Comparison of ENCODE assay signal across 25 cellular contexts in genomic region chr5:84725946-84726570, GRCh38.
"Had no signal": no experiment of that assay in that cellular context is flagged by ENCODE, and none has a peak within 500 bp of the region (broad histone marks: within the 10 kb centered on the region; RNA-seq: fewer than 3 reads in every experiment).

No MANE protein-coding gene starts in this region.

- H3K36me3 ChIP-seq: neural progenitor cell, ovary, right lobe of liver, sigmoid colon, stomach, thoracic aorta, thyroid gland, tibial nerve, upper lobe of left lung, vagina had no signal

- ATAC-seq: psoas muscle; right cardiac atrium; right lobe of liver; stimulated activated effector memory CD8-positive, alpha-beta T cell treated with anti-CD3 and anti-CD28 coated beads, Interleukin-12 subunit alpha, Interleukin-12 subunit beta, amount 100 ng/mL, for 72 hours; stimulated activated naive B cell treated with anti-CD40 and anti-IgM and Interleukin-4, amounts not matched to agents 10 μg/mL and 1 μg/mL and 100 μg/mL, for 72 hours had no signal

- H3K9ac ChIP-seq: neural progenitor cell, parathyroid adenoma had no signal

- H3K27me3 ChIP-seq: neural progenitor cell, ovary, right lobe of liver, sigmoid colon, stomach, thyroid gland, tibial nerve, upper lobe of left lung, vagina had no signal

- H3K79me2 ChIP-seq: parathyroid adenoma had no signal

- FAIRE-seq: urothelium cell line had no signal

- DNase-seq: occipital lobe; ovary; posterior cingulate gyrus; psoas muscle; right cardiac atrium; right lobe of liver; sigmoid colon; small intestine; stimulated activated CD4-positive, alpha-beta T cell treated with anti-CD3 and anti-CD28 coated beads, Interleukin-15, amount 100 ng/mL, for 24 hours; stimulated activated CD4-positive, alpha-beta T cell treated with anti-CD3 and anti-CD28 coated beads, Interleukin-2, amount 100 ng/mL, for 24 hours; stimulated activated CD4-positive, alpha-beta T cell treated with anti-CD3 and anti-CD28 coated beads, Interleukin-2, amount 100 ng/mL, for 48 hours; stimulated activated CD4-positive, alpha-beta T cell treated with anti-CD3 and anti-CD28 coated beads, Interleukin-4, amount 100 ng/mL, for 24 hours; stimulated activated naive B cell treated with anti-CD40 and anti-IgM and Interleukin-4, amounts not matched to agents 10 μg/mL and 1 μg/mL and 100 μg/mL, for 72 hours; stimulated activated naive CD4-positive, alpha-beta T cell treated with Interleukin-2 at 50 U/mL for 16 hours; stomach; thyroid gland; trophoblast cell; upper lobe of left lung had no signal

- H3K4me3 ChIP-seq: neural progenitor cell, ovary, psoas muscle, right lobe of liver, sigmoid colon, stomach, thoracic aorta, thyroid gland, tibial nerve, upper lobe of left lung, vagina had no signal

- H3K4me2 ChIP-seq: neural progenitor cell had no signal

- H3K9me3 ChIP-seq: ovary, psoas muscle, right lobe of liver, sigmoid colon, stomach, thoracic aorta, thyroid gland, tibial nerve, upper lobe of left lung, vagina had no signal

- H2AFZ ChIP-seq: neural progenitor cell, parathyroid adenoma had no signal

- H3K27ac ChIP-seq: neural progenitor cell, ovary, parathyroid adenoma, psoas muscle, right lobe of liver, sigmoid colon, stomach, thoracic aorta, thyroid gland, tibial nerve, upper lobe of left lung, vagina had no signal

- H3K4me1 ChIP-seq: neural progenitor cell, parathyroid adenoma, psoas muscle, right lobe of liver, sigmoid colon, stomach, thyroid gland, tibial nerve, upper lobe of left lung, vagina had no signal
